In the genomic region with DNA sequence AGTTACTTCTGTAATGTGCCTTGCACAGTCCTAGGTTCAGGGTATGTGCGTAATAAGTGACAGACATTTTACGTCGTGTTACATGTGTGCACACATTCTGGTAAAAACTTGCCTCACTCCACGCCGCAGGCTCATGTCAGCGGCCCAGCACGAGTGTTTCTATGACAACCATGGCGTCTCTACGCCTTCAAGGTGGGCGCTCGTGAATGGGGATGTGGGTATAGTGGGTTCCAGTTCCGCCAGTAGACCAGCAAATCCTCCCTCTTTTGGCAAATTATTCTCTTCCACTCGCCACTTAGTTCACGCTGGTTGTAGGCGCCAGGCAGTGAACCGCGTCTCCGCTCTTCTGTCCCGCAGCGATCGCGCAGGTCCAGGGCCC, we compare ENCODE assay signal across 1 cellular context.
TF ChIP-seq lines count a peak whose summit lies in the region.

No MANE protein-coding gene starts in this region.

TF ChIP-seq in GM12878, 131 proteins besides CTCF, POLR2A, EP300 and RAD21 (continued from another document):
- TF ChIP-seq, protein P1, sequence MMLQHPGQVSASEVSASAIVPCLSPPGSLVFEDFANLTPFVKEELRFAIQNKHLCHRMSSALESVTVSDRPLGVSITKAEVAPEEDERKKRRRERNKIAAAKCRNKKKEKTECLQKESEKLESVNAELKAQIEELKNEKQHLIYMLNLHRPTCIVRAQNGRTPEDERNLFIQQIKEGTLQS (IDR thresholded peaks at IDR 0.05; ENCODE audit: borderline replicate concordance, extremely low read depth, low read depth, low read length) = no peak
- TF ChIP-seq BMI1 (IDR thresholded peaks at IDR 0.05; ENCODE audit: borderline replicate concordance) (peak; percentile 90), HDGF (IDR thresholded peaks at IDR 0.05) (0 out of 2 replicates have a peak, but pooled peaks have one; percentile 20), IKZF2 (IDR thresholded peaks at IDR 0.05) (no peak), ESRRA (IDR thresholded peaks at IDR 0.05; ENCODE audit: low read length) (no peak), BRCA1 (IDR thresholded peaks at IDR 0.05; ENCODE audit: low read depth, low read length) (no peak), SIX5 (IDR thresholded peaks at IDR 0.05; ENCODE audit: low read depth, low read length, severe bottlenecking) (no peak), SPI1 (IDR thresholded peaks at IDR 0.05; ENCODE audit: borderline replicate concordance, insufficient read depth, low read depth, low read length) (peak; percentile 42; the same call in 1 of the 2 replicates), NFYA (IDR thresholded peaks at IDR 0.05; ENCODE audit: borderline replicate concordance, low read depth, low read length) (no peak), RELA (IDR thresholded peaks at IDR 0.05; ENCODE audit: borderline replicate concordance, partially characterized antibody) (no peak), CREM (IDR thresholded peaks at IDR 0.05; ENCODE audit: low read depth) (peak; percentile 31; the same call in 1 of the 2 replicates), KDM1A (IDR thresholded peaks at IDR 0.05; ENCODE audit: borderline replicate concordance) (no peak), BHLHE40 (IDR thresholded peaks at IDR 0.05; ENCODE audit: borderline replicate concordance in 1 of 2, low read depth in 2 of 2, low read length in 1 of 2) (peak; percentile 28 to 50; a peak in 2 of 4 replicates), YY1 (IDR thresholded peaks at IDR 0.05; ENCODE audit: low read depth, low read length) (peak; percentile 59), SIN3A (IDR thresholded peaks at IDR 0.05; ENCODE audit: low read depth, low read length) (no peak), SRF (IDR thresholded peaks at IDR 0.05; ENCODE audit: low read depth in 2 of 2, low read length in 2 of 2) (no peak), SMARCA5 (IDR thresholded peaks at IDR 0.05) (no peak), NR2C1 (IDR thresholded peaks at IDR 0.05) (no peak), ASH2L (IDR thresholded peaks at IDR 0.05; ENCODE audit: borderline replicate concordance, low read depth) (no peak), MXI1 (IDR thresholded peaks at IDR 0.05; ENCODE audit: low read depth, low read length) (peak; percentile 74; the same call in 1 of the 2 replicates), RCOR1 (conservative IDR thresholded peaks at IDR 0.05; ENCODE audit: low read depth, low read length) (no peak), PAX5 (IDR thresholded peaks at IDR 0.05; ENCODE audit: borderline replicate concordance, low read depth, low read length) (0 out of 2 replicates have a peak, but pooled peaks have one; percentile 13), STAT1 (conservative IDR thresholded peaks at IDR 0.05) (no peak), CBX3 (IDR thresholded peaks at IDR 0.05; ENCODE audit: borderline replicate concordance, low read depth) (no peak), ATF7 (IDR thresholded peaks at IDR 0.05; ENCODE audit: low read depth) (no peak), ZBED1 (IDR thresholded peaks at IDR 0.05; ENCODE audit: borderline replicate concordance) (no peak), CREB1 (IDR thresholded peaks at IDR 0.05; ENCODE audit: low read depth) (peak; percentile 80), MTA2 (IDR thresholded peaks at IDR 0.05; ENCODE audit: low read depth) (peak; percentile 50; the same call in 1 of the 2 replicates)
- TF ChIP-seq, protein P2, sequence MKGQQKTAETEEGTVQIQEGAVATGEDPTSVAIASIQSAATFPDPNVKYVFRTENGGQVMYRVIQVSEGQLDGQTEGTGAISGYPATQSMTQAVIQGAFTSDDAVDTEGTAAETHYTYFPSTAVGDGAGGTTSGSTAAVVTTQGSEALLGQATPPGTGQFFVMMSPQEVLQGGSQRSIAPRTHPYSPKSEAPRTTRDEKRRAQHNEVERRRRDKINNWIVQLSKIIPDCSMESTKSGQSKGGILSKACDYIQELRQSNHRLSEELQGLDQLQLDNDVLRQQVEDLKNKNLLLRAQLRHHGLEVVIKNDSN (IDR thresholded peaks at IDR 0.05; ENCODE audit: borderline replicate concordance, extremely low read length, insufficient read depth, low read depth, low read length) = no peak
- TF ChIP-seq, protein P3, sequence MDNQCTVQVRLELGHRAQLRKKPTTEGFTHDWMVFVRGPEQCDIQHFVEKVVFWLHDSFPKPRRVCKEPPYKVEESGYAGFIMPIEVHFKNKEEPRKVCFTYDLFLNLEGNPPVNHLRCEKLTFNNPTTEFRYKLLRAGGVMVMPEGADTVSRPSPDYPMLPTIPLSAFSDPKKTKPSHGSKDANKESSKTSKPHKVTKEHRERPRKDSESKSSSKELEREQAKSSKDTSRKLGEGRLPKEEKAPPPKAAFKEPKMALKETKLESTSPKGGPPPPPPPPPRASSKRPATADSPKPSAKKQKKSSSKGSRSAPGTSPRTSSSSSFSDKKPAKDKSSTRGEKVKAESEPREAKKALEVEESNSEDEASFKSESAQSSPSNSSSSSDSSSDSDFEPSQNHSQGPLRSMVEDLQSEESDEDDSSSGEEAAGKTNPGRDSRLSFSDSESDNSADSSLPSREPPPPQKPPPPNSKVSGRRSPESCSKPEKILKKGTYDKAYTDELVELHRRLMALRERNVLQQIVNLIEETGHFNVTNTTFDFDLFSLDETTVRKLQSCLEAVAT (IDR thresholded peaks at IDR 0.05) = 0 out of 2 replicates have a peak, but pooled peaks have one; percentile 17
- TF ChIP-seq, protein P4, sequence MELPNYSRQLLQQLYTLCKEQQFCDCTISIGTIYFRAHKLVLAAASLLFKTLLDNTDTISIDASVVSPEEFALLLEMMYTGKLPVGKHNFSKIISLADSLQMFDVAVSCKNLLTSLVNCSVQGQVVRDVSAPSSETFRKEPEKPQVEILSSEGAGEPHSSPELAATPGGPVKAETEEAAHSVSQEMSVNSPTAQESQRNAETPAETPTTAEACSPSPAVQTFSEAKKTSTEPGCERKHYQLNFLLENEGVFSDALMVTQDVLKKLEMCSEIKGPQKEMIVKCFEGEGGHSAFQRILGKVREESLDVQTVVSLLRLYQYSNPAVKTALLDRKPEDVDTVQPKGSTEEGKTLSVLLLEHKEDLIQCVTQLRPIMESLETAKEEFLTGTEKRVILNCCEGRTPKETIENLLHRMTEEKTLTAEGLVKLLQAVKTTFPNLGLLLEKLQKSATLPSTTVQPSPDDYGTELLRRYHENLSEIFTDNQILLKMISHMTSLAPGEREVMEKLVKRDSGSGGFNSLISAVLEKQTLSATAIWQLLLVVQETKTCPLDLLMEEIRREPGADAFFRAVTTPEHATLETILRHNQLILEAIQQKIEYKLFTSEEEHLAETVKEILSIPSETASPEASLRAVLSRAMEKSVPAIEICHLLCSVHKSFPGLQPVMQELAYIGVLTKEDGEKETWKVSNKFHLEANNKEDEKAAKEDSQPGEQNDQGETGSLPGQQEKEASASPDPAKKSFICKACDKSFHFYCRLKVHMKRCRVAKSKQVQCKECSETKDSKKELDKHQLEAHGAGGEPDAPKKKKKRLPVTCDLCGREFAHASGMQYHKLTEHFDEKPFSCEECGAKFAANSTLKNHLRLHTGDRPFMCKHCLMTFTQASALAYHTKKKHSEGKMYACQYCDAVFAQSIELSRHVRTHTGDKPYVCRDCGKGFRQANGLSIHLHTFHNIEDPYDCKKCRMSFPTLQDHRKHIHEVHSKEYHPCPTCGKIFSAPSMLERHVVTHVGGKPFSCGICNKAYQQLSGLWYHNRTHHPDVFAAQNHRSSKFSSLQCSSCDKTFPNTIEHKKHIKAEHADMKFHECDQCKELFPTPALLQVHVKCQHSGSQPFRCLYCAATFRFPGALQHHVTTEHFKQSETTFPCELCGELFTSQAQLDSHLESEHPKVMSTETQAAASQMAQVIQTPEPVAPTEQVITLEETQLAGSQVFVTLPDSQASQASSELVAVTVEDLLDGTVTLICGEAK (IDR thresholded peaks at IDR 0.05; ENCODE audit: borderline replicate concordance) = no peak
- TF ChIP-seq, protein P5, sequence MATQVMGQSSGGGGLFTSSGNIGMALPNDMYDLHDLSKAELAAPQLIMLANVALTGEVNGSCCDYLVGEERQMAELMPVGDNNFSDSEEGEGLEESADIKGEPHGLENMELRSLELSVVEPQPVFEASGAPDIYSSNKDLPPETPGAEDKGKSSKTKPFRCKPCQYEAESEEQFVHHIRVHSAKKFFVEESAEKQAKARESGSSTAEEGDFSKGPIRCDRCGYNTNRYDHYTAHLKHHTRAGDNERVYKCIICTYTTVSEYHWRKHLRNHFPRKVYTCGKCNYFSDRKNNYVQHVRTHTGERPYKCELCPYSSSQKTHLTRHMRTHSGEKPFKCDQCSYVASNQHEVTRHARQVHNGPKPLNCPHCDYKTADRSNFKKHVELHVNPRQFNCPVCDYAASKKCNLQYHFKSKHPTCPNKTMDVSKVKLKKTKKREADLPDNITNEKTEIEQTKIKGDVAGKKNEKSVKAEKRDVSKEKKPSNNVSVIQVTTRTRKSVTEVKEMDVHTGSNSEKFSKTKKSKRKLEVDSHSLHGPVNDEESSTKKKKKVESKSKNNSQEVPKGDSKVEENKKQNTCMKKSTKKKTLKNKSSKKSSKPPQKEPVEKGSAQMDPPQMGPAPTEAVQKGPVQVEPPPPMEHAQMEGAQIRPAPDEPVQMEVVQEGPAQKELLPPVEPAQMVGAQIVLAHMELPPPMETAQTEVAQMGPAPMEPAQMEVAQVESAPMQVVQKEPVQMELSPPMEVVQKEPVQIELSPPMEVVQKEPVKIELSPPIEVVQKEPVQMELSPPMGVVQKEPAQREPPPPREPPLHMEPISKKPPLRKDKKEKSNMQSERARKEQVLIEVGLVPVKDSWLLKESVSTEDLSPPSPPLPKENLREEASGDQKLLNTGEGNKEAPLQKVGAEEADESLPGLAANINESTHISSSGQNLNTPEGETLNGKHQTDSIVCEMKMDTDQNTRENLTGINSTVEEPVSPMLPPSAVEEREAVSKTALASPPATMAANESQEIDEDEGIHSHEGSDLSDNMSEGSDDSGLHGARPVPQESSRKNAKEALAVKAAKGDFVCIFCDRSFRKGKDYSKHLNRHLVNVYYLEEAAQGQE (IDR thresholded peaks at IDR 0.05; ENCODE audit: low read depth, low read length) = no peak
- TF ChIP-seq, protein P6, sequence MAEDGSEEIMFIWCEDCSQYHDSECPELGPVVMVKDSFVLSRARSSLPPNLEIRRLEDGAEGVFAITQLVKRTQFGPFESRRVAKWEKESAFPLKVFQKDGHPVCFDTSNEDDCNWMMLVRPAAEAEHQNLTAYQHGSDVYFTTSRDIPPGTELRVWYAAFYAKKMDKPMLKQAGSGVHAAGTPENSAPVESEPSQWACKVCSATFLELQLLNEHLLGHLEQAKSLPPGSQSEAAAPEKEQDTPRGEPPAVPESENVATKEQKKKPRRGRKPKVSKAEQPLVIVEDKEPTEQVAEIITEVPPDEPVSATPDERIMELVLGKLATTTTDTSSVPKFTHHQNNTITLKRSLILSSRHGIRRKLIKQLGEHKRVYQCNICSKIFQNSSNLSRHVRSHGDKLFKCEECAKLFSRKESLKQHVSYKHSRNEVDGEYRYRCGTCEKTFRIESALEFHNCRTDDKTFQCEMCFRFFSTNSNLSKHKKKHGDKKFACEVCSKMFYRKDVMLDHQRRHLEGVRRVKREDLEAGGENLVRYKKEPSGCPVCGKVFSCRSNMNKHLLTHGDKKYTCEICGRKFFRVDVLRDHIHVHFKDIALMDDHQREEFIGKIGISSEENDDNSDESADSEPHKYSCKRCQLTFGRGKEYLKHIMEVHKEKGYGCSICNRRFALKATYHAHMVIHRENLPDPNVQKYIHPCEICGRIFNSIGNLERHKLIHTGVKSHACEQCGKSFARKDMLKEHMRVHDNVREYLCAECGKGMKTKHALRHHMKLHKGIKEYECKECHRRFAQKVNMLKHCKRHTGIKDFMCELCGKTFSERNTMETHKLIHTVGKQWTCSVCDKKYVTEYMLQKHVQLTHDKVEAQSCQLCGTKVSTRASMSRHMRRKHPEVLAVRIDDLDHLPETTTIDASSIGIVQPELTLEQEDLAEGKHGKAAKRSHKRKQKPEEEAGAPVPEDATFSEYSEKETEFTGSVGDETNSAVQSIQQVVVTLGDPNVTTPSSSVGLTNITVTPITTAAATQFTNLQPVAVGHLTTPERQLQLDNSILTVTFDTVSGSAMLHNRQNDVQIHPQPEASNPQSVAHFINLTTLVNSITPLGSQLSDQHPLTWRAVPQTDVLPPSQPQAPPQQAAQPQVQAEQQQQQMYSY (CRISPR knock-in tag; IDR thresholded peaks at IDR 0.05) = no peak
- TF ChIP-seq, protein P7, sequence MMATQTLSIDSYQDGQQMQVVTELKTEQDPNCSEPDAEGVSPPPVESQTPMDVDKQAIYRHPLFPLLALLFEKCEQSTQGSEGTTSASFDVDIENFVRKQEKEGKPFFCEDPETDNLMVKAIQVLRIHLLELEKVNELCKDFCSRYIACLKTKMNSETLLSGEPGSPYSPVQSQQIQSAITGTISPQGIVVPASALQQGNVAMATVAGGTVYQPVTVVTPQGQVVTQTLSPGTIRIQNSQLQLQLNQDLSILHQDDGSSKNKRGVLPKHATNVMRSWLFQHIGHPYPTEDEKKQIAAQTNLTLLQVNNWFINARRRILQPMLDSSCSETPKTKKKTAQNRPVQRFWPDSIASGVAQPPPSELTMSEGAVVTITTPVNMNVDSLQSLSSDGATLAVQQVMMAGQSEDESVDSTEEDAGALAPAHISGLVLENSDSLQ (IDR thresholded peaks at IDR 0.05) = 0 out of 2 replicates have a peak, but pooled peaks have one; percentile 9
